8 cellular contexts compared by ENCODE assay signal in genomic region chr2:102736174-102736606, GRCh38. TPM values are rescaled to one million over a fixed set of nuclear protein-coding genes. Genes with fewer than 3 reads are reported as not detected.
DNase-seq lines count a peak whose midpoint lies in the region; ATAC-seq and TF ChIP-seq lines count a peak whose summit lies in the region.

No MANE protein-coding gene starts in this region.

- ATAC-seq in GM18868 (IDR thresholded peaks at IDR 0.05; ENCODE audit: unreplicated experiment) (peak; percentile 49), HG03060 (IDR thresholded peaks at IDR 0.05; ENCODE audit: low read depth, unreplicated experiment) (peak; percentile 32)
- no peak for ATAC-seq in activated naive CD8-positive, alpha-beta T cell treated with anti-CD3 and anti-CD28 coated beads, Interleukin-2, amount 10 ng/mL, durations not matched to agents 7 days and 5 days (ENCODE audit: low read depth)

- H3K4me1 Mint-ChIP-seq in activated naive CD8-positive, alpha-beta T cell treated with anti-CD3 and anti-CD28 coated beads, Interleukin-2, amount 10 ng/mL, durations not matched to agents 7 days and 5 days = peaks cover 26% of the 10 kb centered on the region

- peaks cover 10 to 17% (median 15%) of the 10 kb centered on the region in 11 experiments; a peak in 21 of 22 replicates for H3K36me3 ChIP-seq in BLaER1 treated with 17β-estradiol and CSF1 and Interleukin-3, amounts not matched to agents 10 nM and 100 nM
- peaks cover 7% of the 10 kb centered on the region for H3K36me3 ChIP-seq in left ventricle myocardium inferior

- H3K27me3 ChIP-seq in BLaER1 treated with 17β-estradiol and CSF1 and Interleukin-3, amounts not matched to agents 10 nM and 100 nM = no peaks in the 10 kb centered on the region
- H3K27me3 ChIP-seq in left ventricle myocardium inferior (ENCODE audit: low read depth) = no peaks in the 10 kb centered on the region

- peaks cover 4% of the 10 kb centered on the region for H3K36me3 Mint-ChIP-seq in activated naive CD8-positive, alpha-beta T cell treated with anti-CD3 and anti-CD28 coated beads, Interleukin-2, amount 10 ng/mL, durations not matched to agents 7 days and 5 days

- intact Hi-C loops in left ventricle myocardium inferior (cut with micrococcal nuclease) = no loop called here

- H3K4me1 ChIP-seq in BLaER1 treated with 17β-estradiol and CSF1 and Interleukin-3, amounts not matched to agents 10 nM and 100 nM = peaks cover 24 to 39% (median 29%) of the 10 kb centered on the region in 10 experiments
- H3K4me1 ChIP-seq in left ventricle myocardium inferior = peaks cover 21% of the 10 kb centered on the region

- POLR2A ChIA-PET in activated naive CD8-positive, alpha-beta T cell treated with anti-CD3 and anti-CD28 coated beads, Interleukin-2, amount 10 ng/mL, durations not matched to agents 7 days and 5 days (lab: Charles Lee) = interaction anchor here (1.0 to 2.2 kb wide), 2 partner anchors 8 to 50 kb away, joined by 4 to 6 read pairs; no protein-coding TSS in a partner anchor

- H4K20me1 ChIP-seq in BLaER1 treated with 17β-estradiol and CSF1 and Interleukin-3, amounts not matched to agents 10 nM and 100 nM = peaks cover 0 to 23% (median 3%) of the 10 kb centered on the region in 11 experiments; a peak in 5 of 22 replicates

- H3K27ac ChIP-seq in BLaER1 treated with 17β-estradiol and CSF1 and Interleukin-3, amounts not matched to agents 10 nM and 100 nM = peak overlapping the region; percentile 69 to 84 (median 80)
- H3K27ac ChIP-seq in left ventricle myocardium inferior (replicated peaks) = peak overlapping the region; percentile 80

- no peaks in the 10 kb centered on the region for H3K27me3 Mint-ChIP-seq in activated naive CD8-positive, alpha-beta T cell treated with anti-CD3 and anti-CD28 coated beads, Interleukin-2, amount 10 ng/mL, durations not matched to agents 7 days and 5 days

- H3K9me3 ChIP-seq in BLaER1 treated with 17β-estradiol and CSF1 and Interleukin-3, amounts not matched to agents 10 nM and 100 nM (replicated peaks in 1 of 11) = no peaks in the 10 kb centered on the region
- no peaks in the 10 kb centered on the region for H3K9me3 ChIP-seq in left ventricle myocardium inferior (replicated peaks)

- H3K9ac ChIP-seq in BLaER1 treated with 17β-estradiol and CSF1 and Interleukin-3, amounts not matched to agents 10 nM and 100 nM = peak overlapping the region; percentile 79 to 90 (median 83)

- peak overlapping the region; percentile 66 to 92 (median 88) for H3K4me3 ChIP-seq in BLaER1 treated with 17β-estradiol and CSF1 and Interleukin-3, amounts not matched to agents 10 nM and 100 nM
- H3K4me3 ChIP-seq in left ventricle myocardium inferior (peak overlapping the region; percentile 93), retinal pigment epithelial cell (ENCODE audit: low read length) (peak overlapping the region; percentile 88)

- DNase-seq in NCI-H2227 treated with DMSO at 0.1 percent for 48 hours (lab: John Stamatoyannopoulos, UW) = peak; percentile 44
- DNase-seq in activated naive CD8-positive, alpha-beta T cell treated with anti-CD3 and anti-CD28 coated beads, Interleukin-2, amount 10 ng/mL, durations not matched to agents 7 days and 5 days = no peak
- DNase-seq in left ventricle myocardium inferior = no peak
- no peak for DNase-seq in retinal pigment epithelial cell (ENCODE audit: low read depth)
- DNase-seq in mucosa of gallbladder (ENCODE audit: low spot score) = no peak

- H3K27ac Mint-ChIP-seq in activated naive CD8-positive, alpha-beta T cell treated with anti-CD3 and anti-CD28 coated beads, Interleukin-2, amount 10 ng/mL, durations not matched to agents 7 days and 5 days = peak overlapping the region; percentile 81

- H3K4me3 Mint-ChIP-seq in activated naive CD8-positive, alpha-beta T cell treated with anti-CD3 and anti-CD28 coated beads, Interleukin-2, amount 10 ng/mL, durations not matched to agents 7 days and 5 days = peak overlapping the region; percentile 93

- no peak for TF ChIP-seq CTCF in left ventricle myocardium inferior (IDR thresholded peaks at IDR 0.05; ENCODE audit: borderline replicate concordance)
- TF ChIP-seq CTCF in retinal pigment epithelial cell (conservative IDR thresholded peaks at IDR 0.05; ENCODE audit: low read depth, low read length) = no peak

- no peaks in the 10 kb centered on the region for H3K9me3 Mint-ChIP-seq in activated naive CD8-positive, alpha-beta T cell treated with anti-CD3 and anti-CD28 coated beads, Interleukin-2, amount 10 ng/mL, durations not matched to agents 7 days and 5 days

- H3K4me2 ChIP-seq in BLaER1 treated with 17β-estradiol and CSF1 and Interleukin-3, amounts not matched to agents 10 nM and 100 nM = peak overlapping the region; percentile 81 to 100 (median 92)

RNA-seq across cellular contexts. Expression of gene TMEM182, which starts 25.6 kb away (rescaled TPM):
- 1 to 10 TPM; 3.6 to 6.0 TPM for total RNA-seq in activated naive CD8-positive, alpha-beta T cell treated with anti-CD3 and anti-CD28 coated beads, Interleukin-2, amount 10 ng/mL, durations not matched to agents 7 days and 5 days
- total RNA-seq in left ventricle myocardium inferior (174 TPM), mucosa of gallbladder (4.9 TPM)

Comparison
In these comparisons a context has a peak if more than half of its experiments do, and no peak if none do; other contexts are left out.
1. RNA of gene TMEM182, which starts 25.6 kb away (total RNA-seq): 174 TPM in left ventricle myocardium inferior (single experiment); 3.6 to 6.0 TPM in activated naive CD8-positive, alpha-beta T cell treated with anti-CD3 and anti-CD28 coated beads, Interleukin-2, amount 10 ng/mL, durations not matched to agents 7 days and 5 days and 4.9 TPM in mucosa of gallbladder (single experiment); every median in the first group is over 10 times any median in the second.
2. Peak in every context shown above with its lines, with median percentiles within 50 percentile points of each other: H3K4me3 ChIP-seq.